Comparison of ENCODE assay signal across 1 cellular context in the genomic region with DNA sequence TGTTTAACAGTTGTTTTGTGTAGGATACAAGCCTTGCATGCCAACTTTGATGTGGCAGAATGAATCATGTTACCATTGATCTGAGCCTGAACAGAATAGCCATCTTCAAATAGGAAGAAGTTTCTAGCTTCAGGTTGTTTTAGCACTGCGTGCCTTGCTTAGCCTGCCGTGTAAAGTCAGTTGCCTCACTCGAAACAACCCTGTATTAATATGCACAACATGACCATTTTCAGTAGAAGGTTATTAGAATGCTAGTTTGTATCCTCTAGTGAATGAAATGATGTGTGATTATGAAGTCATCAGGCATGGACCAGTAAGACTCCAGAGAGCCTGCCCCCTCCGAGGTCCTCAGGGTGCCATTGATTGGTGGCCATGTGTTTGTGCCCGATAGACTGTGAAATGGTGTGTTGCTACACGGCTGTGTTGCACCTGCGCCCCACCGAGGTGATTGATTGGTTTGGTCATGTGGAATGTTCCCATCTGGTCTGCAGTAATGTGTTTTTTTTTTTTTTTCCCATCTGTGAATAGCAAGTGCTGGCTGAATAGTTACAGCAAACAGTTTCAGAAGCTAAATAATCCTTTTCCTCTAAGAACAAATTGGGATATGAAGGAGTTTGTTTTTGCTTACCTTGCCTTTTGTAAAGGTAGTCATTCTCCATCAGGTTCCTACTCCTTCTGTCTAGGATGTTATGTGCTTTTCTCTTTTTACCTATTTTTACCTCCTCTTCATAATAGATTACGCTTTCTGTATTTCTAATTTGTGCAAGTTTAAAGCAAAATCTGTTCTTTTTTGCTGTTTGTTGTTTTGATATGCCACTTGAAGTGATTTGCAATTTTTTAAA.
TF ChIP-seq lines count a peak whose summit lies in the region.

No MANE protein-coding gene starts in this region.

TF ChIP-seq in WTC11, 78 proteins besides CTCF, POLR2A, EP300 and RAD21 (continued from another document):
- TF ChIP-seq, protein P1, sequence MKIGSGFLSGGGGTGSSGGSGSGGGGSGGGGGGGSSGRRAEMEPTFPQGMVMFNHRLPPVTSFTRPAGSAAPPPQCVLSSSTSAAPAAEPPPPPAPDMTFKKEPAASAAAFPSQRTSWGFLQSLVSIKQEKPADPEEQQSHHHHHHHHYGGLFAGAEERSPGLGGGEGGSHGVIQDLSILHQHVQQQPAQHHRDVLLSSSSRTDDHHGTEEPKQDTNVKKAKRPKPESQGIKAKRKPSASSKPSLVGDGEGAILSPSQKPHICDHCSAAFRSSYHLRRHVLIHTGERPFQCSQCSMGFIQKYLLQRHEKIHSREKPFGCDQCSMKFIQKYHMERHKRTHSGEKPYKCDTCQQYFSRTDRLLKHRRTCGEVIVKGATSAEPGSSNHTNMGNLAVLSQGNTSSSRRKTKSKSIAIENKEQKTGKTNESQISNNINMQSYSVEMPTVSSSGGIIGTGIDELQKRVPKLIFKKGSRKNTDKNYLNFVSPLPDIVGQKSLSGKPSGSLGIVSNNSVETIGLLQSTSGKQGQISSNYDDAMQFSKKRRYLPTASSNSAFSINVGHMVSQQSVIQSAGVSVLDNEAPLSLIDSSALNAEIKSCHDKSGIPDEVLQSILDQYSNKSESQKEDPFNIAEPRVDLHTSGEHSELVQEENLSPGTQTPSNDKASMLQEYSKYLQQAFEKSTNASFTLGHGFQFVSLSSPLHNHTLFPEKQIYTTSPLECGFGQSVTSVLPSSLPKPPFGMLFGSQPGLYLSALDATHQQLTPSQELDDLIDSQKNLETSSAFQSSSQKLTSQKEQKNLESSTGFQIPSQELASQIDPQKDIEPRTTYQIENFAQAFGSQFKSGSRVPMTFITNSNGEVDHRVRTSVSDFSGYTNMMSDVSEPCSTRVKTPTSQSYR (CRISPR knock-in tag; IDR thresholded peaks at IDR 0.05), result no peak
- TF ChIP-seq FOXP1 (CRISPR knock-in tag; IDR thresholded peaks at IDR 0.05; ENCODE audit: borderline replicate concordance) (no peak), GRHL2 (CRISPR knock-in tag; IDR thresholded peaks at IDR 0.05; ENCODE audit: insufficient replicate concordance, severe bottlenecking) (no peak), ATF1 (CRISPR knock-in tag; IDR thresholded peaks at IDR 0.05) (no peak), CREB1 (CRISPR knock-in tag; IDR thresholded peaks at IDR 0.05) (no peak), NR2C2 (CRISPR knock-in tag; IDR thresholded peaks at IDR 0.05) (no peak), JAZF1 (CRISPR knock-in tag; IDR thresholded peaks at IDR 0.05) (no peak)
- TF ChIP-seq, protein P2, sequence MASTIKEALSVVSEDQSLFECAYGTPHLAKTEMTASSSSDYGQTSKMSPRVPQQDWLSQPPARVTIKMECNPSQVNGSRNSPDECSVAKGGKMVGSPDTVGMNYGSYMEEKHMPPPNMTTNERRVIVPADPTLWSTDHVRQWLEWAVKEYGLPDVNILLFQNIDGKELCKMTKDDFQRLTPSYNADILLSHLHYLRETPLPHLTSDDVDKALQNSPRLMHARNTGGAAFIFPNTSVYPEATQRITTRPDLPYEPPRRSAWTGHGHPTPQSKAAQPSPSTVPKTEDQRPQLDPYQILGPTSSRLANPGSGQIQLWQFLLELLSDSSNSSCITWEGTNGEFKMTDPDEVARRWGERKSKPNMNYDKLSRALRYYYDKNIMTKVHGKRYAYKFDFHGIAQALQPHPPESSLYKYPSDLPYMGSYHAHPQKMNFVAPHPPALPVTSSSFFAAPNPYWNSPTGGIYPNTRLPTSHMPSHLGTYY (CRISPR knock-in tag; IDR thresholded peaks at IDR 0.05), result no peak
- TF ChIP-seq, protein P3, sequence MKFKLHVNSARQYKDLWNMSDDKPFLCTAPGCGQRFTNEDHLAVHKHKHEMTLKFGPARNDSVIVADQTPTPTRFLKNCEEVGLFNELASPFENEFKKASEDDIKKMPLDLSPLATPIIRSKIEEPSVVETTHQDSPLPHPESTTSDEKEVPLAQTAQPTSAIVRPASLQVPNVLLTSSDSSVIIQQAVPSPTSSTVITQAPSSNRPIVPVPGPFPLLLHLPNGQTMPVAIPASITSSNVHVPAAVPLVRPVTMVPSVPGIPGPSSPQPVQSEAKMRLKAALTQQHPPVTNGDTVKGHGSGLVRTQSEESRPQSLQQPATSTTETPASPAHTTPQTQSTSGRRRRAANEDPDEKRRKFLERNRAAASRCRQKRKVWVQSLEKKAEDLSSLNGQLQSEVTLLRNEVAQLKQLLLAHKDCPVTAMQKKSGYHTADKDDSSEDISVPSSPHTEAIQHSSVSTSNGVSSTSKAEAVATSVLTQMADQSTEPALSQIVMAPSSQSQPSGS (CRISPR knock-in tag; IDR thresholded peaks at IDR 0.05; ENCODE audit: borderline replicate concordance, low read depth), result no peak
- TF ChIP-seq, protein P4, sequence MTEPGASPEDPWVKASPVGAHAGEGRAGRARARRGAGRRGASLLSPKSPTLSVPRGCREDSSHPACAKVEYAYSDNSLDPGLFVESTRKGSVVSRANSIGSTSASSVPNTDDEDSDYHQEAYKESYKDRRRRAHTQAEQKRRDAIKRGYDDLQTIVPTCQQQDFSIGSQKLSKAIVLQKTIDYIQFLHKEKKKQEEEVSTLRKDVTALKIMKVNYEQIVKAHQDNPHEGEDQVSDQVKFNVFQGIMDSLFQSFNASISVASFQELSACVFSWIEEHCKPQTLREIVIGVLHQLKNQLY (CRISPR knock-in tag; IDR thresholded peaks at IDR 0.05), result no peak
TF ChIP-seq in WTC11: peak in this region for 0.
